ENCODE assay signal across 8 cellular contexts in the genomic region with DNA sequence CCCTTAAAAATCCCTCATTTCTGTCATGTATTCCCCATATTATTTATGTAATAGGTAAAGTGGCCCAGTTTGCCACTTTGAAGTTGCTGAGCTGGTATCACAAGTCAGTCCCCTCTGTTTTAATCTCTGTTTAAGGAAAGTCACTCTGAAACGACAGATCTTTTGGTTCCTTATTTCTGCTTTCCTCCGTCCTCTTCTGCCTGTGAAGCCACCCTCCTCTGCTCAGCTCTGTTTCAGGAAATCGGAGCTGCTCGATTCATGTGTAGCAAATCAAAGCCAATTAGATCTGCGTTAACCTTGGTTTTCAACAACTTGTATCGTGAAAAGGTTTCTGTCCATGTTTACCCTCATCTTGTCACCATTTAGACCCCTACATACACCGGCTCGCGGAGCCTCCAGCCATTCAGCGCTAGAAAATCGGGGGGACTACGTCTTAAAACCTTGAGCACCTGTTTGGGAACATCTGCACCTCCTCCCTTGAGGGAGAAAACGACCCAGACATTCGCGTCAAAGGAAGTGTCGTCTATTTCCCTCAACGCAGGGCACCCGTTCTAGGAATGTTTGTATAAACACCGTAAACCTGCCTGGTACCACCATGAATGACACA. TPM values are rescaled to one million over a fixed set of nuclear protein-coding genes. Genes with fewer than 3 reads are reported as not detected.
A peak's percentile ranks its signal among the peaks of the same experiment; 100 is the strongest.
DNase-seq lines count a peak whose midpoint lies in the region; ATAC-seq, FAIRE-seq and TF ChIP-seq lines count a peak whose summit lies in the region.

No MANE protein-coding gene starts in this region.

- no peaks in the 10 kb centered on the region for H3K9me3 Mint-ChIP-seq in activated B cell treated with CpG ODN at 0.5 μM for 24 hours

- peak overlapping the region; percentile 47 to 91 (median 82) for H3K4me3 ChIP-seq in heart left ventricle
- H3K4me3 ChIP-seq in rectal smooth muscle tissue (ENCODE audit: low read length): peak overlapping the region; percentile 86

- TF ChIP-seq CTCF in GM13977 (IDR thresholded peaks at IDR 0.05; ENCODE audit: extremely low read depth, insufficient read depth, missing control alignments) (no peak), activated B cell treated with CpG ODN at 0.5 μM for 24 hours (IDR thresholded peaks at IDR 0.05) (no peak), heart left ventricle (IDR thresholded peaks at IDR 0.05) (no peak)

- peak overlapping the region; percentile 94 for H3K4me3 Mint-ChIP-seq in activated B cell treated with CpG ODN at 0.5 μM for 24 hours

- TF ChIP-seq POLR2A in H54 (IDR thresholded peaks at IDR 0.05; ENCODE audit: low read depth, low read length): no peak
- TF ChIP-seq POLR2A in heart left ventricle (IDR thresholded peaks at IDR 0.05): no peak

- FAIRE-seq in H54 (lab: Jason Lieb, UNC): no peak

- peaks cover 0 to 4% (median 0%) of the 10 kb centered on the region in 9 donors for H3K36me3 ChIP-seq in heart left ventricle
- H3K36me3 ChIP-seq in rectal smooth muscle tissue (ENCODE audit: control insufficient read depth, insufficient read depth, low read length): no peaks in the 10 kb centered on the region

- H3K4me1 ChIP-seq in heart left ventricle (peaks cover 0 to 25% (median 9%) of the 10 kb centered on the region in 12 donors), rectal smooth muscle tissue (ENCODE audit: control insufficient read depth, insufficient read depth, low read length) (peaks cover 4% of the 10 kb centered on the region)

- no peaks in the 10 kb centered on the region for H3K27me3 Mint-ChIP-seq in activated B cell treated with CpG ODN at 0.5 μM for 24 hours

- H3K9ac ChIP-seq in rectal smooth muscle tissue (ENCODE audit: low read length): peak overlapping the region; percentile 84

- in situ Hi-C loops in GM13977 (cut with MboI; ENCODE audit: low pct_unique_long_range_greater_than_20kb, low sequenced_read_pairs, unreplicated experiment): no loop called here

- CTCF ChIA-PET in activated B cell treated with CpG ODN at 0.5 μM for 24 hours (lab: Charles Lee): interaction anchor here (0.7 to 1.1 kb wide), 3 partner anchors 42 to 299 kb away, joined by 3 to 5 read pairs (median 3); no protein-coding TSS in a partner anchor

- peak; percentile 23 for DNase-seq in GM13977 (ENCODE audit: low spot score)
- DNase-seq in H54 (ENCODE audit: insufficient read length, low spot score): peak; percentile 1
- DNase-seq in M059J (ENCODE audit: low read depth): peak; percentile 13
- no peak for DNase-seq in activated B cell treated with CpG ODN at 0.5 μM for 24 hours
- no peak for DNase-seq in heart left ventricle
- no peak for DNase-seq in NK-92 treated with Interleukin-12 subunit alpha and Interleukin-12 subunit beta, amount 100 ng/mL, for 24 hours (lab: John Stamatoyannopoulos, UW)
- no peak for DNase-seq in activated CD4-positive, CD25-positive, alpha-beta regulatory T cell (lab: John Stamatoyannopoulos, UW)

- no peaks in the 10 kb centered on the region for H3K9me3 ChIP-seq in heart left ventricle

- peaks cover 46% of the 10 kb centered on the region for H3K4me1 Mint-ChIP-seq in activated B cell treated with CpG ODN at 0.5 μM for 24 hours

- POLR2A ChIA-PET in activated B cell treated with CpG ODN at 0.5 μM for 24 hours (lab: Charles Lee): interaction anchor here (0.6 to 2.9 kb wide), 29 partner anchors 8 to 2000 kb away, joined by 3 to 9 read pairs (median 4); partner anchors contain the start of genes HSPA8 and SORL1-AS1

- H3K27ac ChIP-seq in heart left ventricle (peak overlapping the region; percentile 14 to 91 (median 84)), rectal smooth muscle tissue (ENCODE audit: low read depth, low read length) (peak overlapping the region; percentile 81)

- intact Hi-C loops in activated B cell treated with CpG ODN at 0.5 μM for 24 hours (cut with micrococcal nuclease): loop anchor here (1.0 to 5.0 kb wide), 11 partner anchors 9 to 1770 kb away; partner anchors contain the start of genes ARHGEF12, HSPA8, SORL1 and SORL1-AS1
- intact Hi-C loops in heart left ventricle (cut with DNase I): no loop called here

- WGBS in heart left ventricle, 4 donors: 1 to 2% (median 1%) methylated on average over 19 of the region's 19 CpGs

- H3K27me3 ChIP-seq in heart left ventricle (peaks cover 0 to 3% (median 0%) of the 10 kb centered on the region in 9 donors), rectal smooth muscle tissue (ENCODE audit: control insufficient read depth, insufficient read depth, low read length) (no peaks in the 10 kb centered on the region)

- H3K36me3 Mint-ChIP-seq in activated B cell treated with CpG ODN at 0.5 μM for 24 hours (ENCODE audit: low read depth): peaks cover 30% of the 10 kb centered on the region

- H3K27ac Mint-ChIP-seq in activated B cell treated with CpG ODN at 0.5 μM for 24 hours: peak overlapping the region; percentile 97

- ATAC-seq in activated B cell treated with CpG ODN at 0.5 μM for 24 hours (ENCODE audit: low read depth): peak; percentile 52
- ATAC-seq in heart left ventricle: peak in 3 of 4 donors; percentile 2 to 14 (median 9)

RNA-seq across cellular contexts. Expression of gene SC5D, which starts 0.6 kb away (rescaled TPM):
- total RNA-seq in M059J (2014; rRNA removed; shearing (Covaris generic)): 88.2 and 126 TPM in 2 replicates
- total RNA-seq in activated B cell treated with CpG ODN at 0.5 μM for 24 hours (35.2 and 40.4 TPM in 2 replicates), heart left ventricle (10 to 100 TPM; 18.3 to 28.9 (median 27.1) TPM)
- 10 to 100 TPM; 16.9 to 18.7 TPM for polyA plus RNA-seq in heart left ventricle

Comparison
In these comparisons a context has a peak if more than half of its experiments do, and no peak if none do; other contexts are left out.
1. DNase-seq: peak in GM13977 (single experiment), H54 (single experiment) and M059J (single experiment); none in activated B cell treated with CpG ODN at 0.5 μM for 24 hours (single experiment), heart left ventricle (0 of 5), NK-92 treated with Interleukin-12 subunit alpha and Interleukin-12 subunit beta, amount 100 ng/mL, for 24 hours (single experiment) and activated CD4-positive, CD25-positive, alpha-beta regulatory T cell (0 of 4).